ENCODE assay signal across 32 cellular contexts in genomic region chr15:73844356-73844755, GRCh38. TPM values are rescaled to one million over a fixed set of nuclear protein-coding genes. Genes with fewer than 3 reads are reported as not detected.
DNase-seq lines count a peak whose midpoint lies in the region; ATAC-seq and TF ChIP-seq lines count a peak whose summit lies in the region.
"Had no signal": no experiment of that assay in that cellular context is flagged by ENCODE, and none has a peak within 500 bp of the region (broad histone marks: within the 10 kb centered on the region; RNA-seq: fewer than 3 reads in every experiment).

No MANE protein-coding gene starts in this region.

- DNase-seq in HS-5 (ENCODE audit: low read depth) (peak; percentile 22), RWPE2 (ENCODE audit: low spot score) (peak; percentile 41), epithelial cell of proximal tubule (ENCODE audit: low read depth) (peak; percentile 19), non-pigmented ciliary epithelial cell (ENCODE audit: low read depth) (peak; percentile 19), NCI-H1092 treated with DMSO at 0.1 percent for 48 hours (lab: John Stamatoyannopoulos, UW) (no peak)
- no peak for DNase-seq in activated CD4-positive, CD25-positive, alpha-beta regulatory T cell (lab: John Stamatoyannopoulos, UW)
- DNase-seq: activated CD4-positive, alpha-beta T cell treated with anti-CD3 and anti-CD28 coated beads for 48 hours; activated gamma-delta T cell treated with Interleukin-2 at 50 U/mL for 16 hours; activated T-cell treated with anti-CD3 and anti-CD28 coated beads, Interleukin-2, amount 50 U/mL, for 1 hour; CD4-positive, CD25-positive, alpha-beta regulatory T cell; effector CD4-positive, alpha-beta T cell; EL; foreskin melanocyte; KG1; left ventricle myocardium superior; midbrain; MM.1S; naive thymus-derived CD4-positive, alpha-beta T cell; NCI-H1417; NCI-H2081 treated with DMSO at 0.1 percent for 48 hours; occipital lobe; psoas muscle; stimulated activated CD4-positive, alpha-beta T cell treated with anti-CD3 and anti-CD28 coated beads, Interleukin-15, amount 100 ng/mL, for 24 hours; stimulated activated naive CD8-positive, alpha-beta T cell treated with anti-CD3 and anti-CD28 coated beads, Interleukin-15, Interleukin-2, amounts not matched to agents 100 U/mL and 50 U/mL, for 24 hours had no signal

- H3K27ac ChIP-seq in RWPE2 (ENCODE audit: poor library complexity, severe bottlenecking): no peak overlapping the region
- H3K27ac ChIP-seq: hepatocyte, psoas muscle, thoracic aorta, vagina had no signal

- H3K4me3 ChIP-seq in RWPE2 (ENCODE audit: severe bottlenecking): no peak overlapping the region
- H3K4me3 ChIP-seq in epithelial cell of proximal tubule (ENCODE audit: low read depth, low read length): no peak overlapping the region
- H3K4me3 ChIP-seq: hepatocyte, psoas muscle, thoracic aorta, vagina had no signal

- ATAC-seq in RWPE2 (ENCODE audit: low read depth) (peak; percentile 31; the same call in 1 of the 3 replicates), GM21576 (IDR thresholded peaks at IDR 0.05; ENCODE audit: unreplicated experiment) (no peak), HG02678 (IDR thresholded peaks at IDR 0.05; ENCODE audit: unreplicated experiment) (no peak)
- ATAC-seq: left ventricle myocardium superior; naive thymus-derived CD4-positive, alpha-beta T cell; stimulated activated naive CD8-positive, alpha-beta T cell treated with anti-CD3 and anti-CD28 coated beads, Interleukin-15, Interleukin-2, amounts not matched to agents 100 U/mL and 50 U/mL, for 24 hours had no signal

- peaks cover 32% of the 10 kb centered on the region for H3K27me3 ChIP-seq in RWPE2 (ENCODE audit: insufficient read depth, poor library complexity, severe bottlenecking)
- H3K27me3 ChIP-seq: vagina had no signal

- TF ChIP-seq CTCF in RWPE2 (IDR thresholded peaks at IDR 0.05; ENCODE audit: poor library complexity, severe bottlenecking) (no peak), epithelial cell of proximal tubule (conservative IDR thresholded peaks at IDR 0.05; ENCODE audit: low read depth, low read length) (no peak)

- no peaks in the 10 kb centered on the region for H3K4me1 ChIP-seq in RWPE2 (ENCODE audit: insufficient read depth, poor library complexity, severe bottlenecking)
- H3K4me1 ChIP-seq: psoas muscle, vagina had no signal

- no peaks in the 10 kb centered on the region for H3K36me3 ChIP-seq in RWPE2 (ENCODE audit: low read depth)
- H3K36me3 ChIP-seq: thoracic aorta, vagina had no signal

- H3K9me3 ChIP-seq in RWPE2 (ENCODE audit: severe bottlenecking): no peaks in the 10 kb centered on the region
- H3K9me3 ChIP-seq: psoas muscle, thoracic aorta, vagina had no signal

RNA-seq across cellular contexts. Expression of gene TBC1D21, which starts 29.0 kb away (rescaled TPM):
- not detected in 2 replicates for total RNA-seq in epithelial cell of proximal tubule
- total RNA-seq: activated CD8-positive, alpha-beta memory T cell treated with anti-CD3 and anti-CD28 coated beads for 36 hours; CD4-positive, CD25-positive, alpha-beta regulatory T cell; H4; hepatocyte; left ventricle myocardium superior; naive thymus-derived CD4-positive, alpha-beta T cell; occipital lobe; psoas muscle; T-helper 2 cell treated with Interferon-gamma antibody and Interleukin-4, amounts not matched to agents 100 ng/mL and 5 ng/mL, for 36 hours; thoracic aorta; vagina had no signal

Comparison
In these comparisons a context has a peak if more than half of its experiments do, and no peak if none do; other contexts are left out.
1. DNase-seq: peak in HS-5 (single experiment), RWPE2 (single experiment), epithelial cell of proximal tubule (single experiment) and non-pigmented ciliary epithelial cell (single experiment); none in NCI-H1092 treated with DMSO at 0.1 percent for 48 hours (single experiment) and activated CD4-positive, CD25-positive, alpha-beta regulatory T cell (0 of 4).